20 cellular contexts compared by ENCODE assay signal in genomic region chr2:150630587-150631235, GRCh38.
DNase-seq lines count a peak whose midpoint lies in the region; ATAC-seq, FAIRE-seq and TF ChIP-seq lines count a peak whose summit lies in the region.
"Had no signal": no experiment of that assay in that cellular context is flagged by ENCODE, and none has a peak within 500 bp of the region (broad histone marks: within the 10 kb centered on the region; RNA-seq: fewer than 3 reads in every experiment).

No MANE protein-coding gene starts in this region.

- H3K9me3 ChIP-seq in liver (ENCODE audit: control insufficient read depth in 4 of 4, low read length in 3 of 4) (no peaks in the 10 kb centered on the region), HepG2 (ENCODE audit: low read length) (peaks cover 18% of the 10 kb centered on the region), gastroesophageal sphincter (no peaks in the 10 kb centered on the region)
- H3K9me3 ChIP-seq: sigmoid colon had no signal

- TF ChIP-seq POLR2A in HepG2 (IDR thresholded peaks at IDR 0.05; ENCODE audit: insufficient read depth in 1 of 2, low read depth in 2 of 2, low read length in 2 of 2) (no peak), gastroesophageal sphincter (IDR thresholded peaks at IDR 0.05) (no peak)

- H3K4me1 ChIP-seq in liver (ENCODE audit: control insufficient read depth in 4 of 4, insufficient read depth in 4 of 4, low read length in 3 of 4) = peaks cover 0 to 10% (median 4%) of the 10 kb centered on the region in 4 donors
- H3K4me1 ChIP-seq in HepG2 (ENCODE audit: insufficient read depth, low read length) = no peaks in the 10 kb centered on the region
- no peaks in the 10 kb centered on the region for H3K4me1 ChIP-seq in gastroesophageal sphincter
- H3K4me1 ChIP-seq: sigmoid colon had no signal

- TF ChIP-seq EP300 in HepG2 (IDR thresholded peaks at IDR 0.05; ENCODE audit: low read depth in 2 of 2, low read length in 2 of 2) (no peak), HepG2 (CRISPR knock-in tag; IDR thresholded peaks at IDR 0.05; ENCODE audit: borderline replicate concordance) (no peak), gastroesophageal sphincter (IDR thresholded peaks at IDR 0.05) (no peak)

- in situ Hi-C loops in HepG2 (cut with HindIII; ENCODE audit: extremely low pct_ligation_motif_present, low pct_unique_long_range_greater_than_20kb) = no loop called here

- H3K9ac ChIP-seq in liver (ENCODE audit: low read depth in 1 of 2, low read length in 2 of 2) (no peak overlapping the region), HepG2 (ENCODE audit: insufficient read depth, low read depth, low read length) (no peak overlapping the region)

- H3K27me3 ChIP-seq in liver (ENCODE audit: control insufficient read depth in 4 of 4, insufficient read depth in 4 of 4, low read length in 3 of 4) (no peaks in the 10 kb centered on the region), HepG2 (ENCODE audit: control insufficient read depth in 1 of 2, insufficient read depth in 2 of 2, low read length in 2 of 2) (no peaks in the 10 kb centered on the region), gastroesophageal sphincter (no peaks in the 10 kb centered on the region)
- H3K27me3 ChIP-seq: sigmoid colon had no signal

- no peaks in the 10 kb centered on the region for H4K20me1 ChIP-seq in HepG2 (ENCODE audit: insufficient read depth, low read length)

- H3K27ac ChIP-seq in liver (ENCODE audit: low read depth in 1 of 2, low read length in 2 of 2) = peak overlapping the region; percentile 68 to 84
- H3K27ac ChIP-seq in HepG2 (ENCODE audit: extremely low read length, insufficient read depth, low read length) = no peak overlapping the region
- peak overlapping the region in 1 of 4 donors; percentile 8 for H3K27ac ChIP-seq in gastroesophageal sphincter
- no peak overlapping the region for H3K27ac ChIP-seq in RWPE1
- H3K27ac ChIP-seq: dorsolateral prefrontal cortex had no signal

- H3K36me3 ChIP-seq in liver (ENCODE audit: control insufficient read depth in 4 of 4, insufficient read depth in 3 of 4, low read depth in 1 of 4, low read length in 3 of 4) (no peaks in the 10 kb centered on the region), HepG2 (replicated peaks in 1 of 2; ENCODE audit: control insufficient read depth in 1 of 2, insufficient read depth in 2 of 2, low read length in 2 of 2) (no peaks in the 10 kb centered on the region), gastroesophageal sphincter (no peaks in the 10 kb centered on the region)
- H3K36me3 ChIP-seq: sigmoid colon had no signal

- H3K4me3 Mint-ChIP-seq in glutamatergic neuron (ENCODE audit: unreplicated experiment) = no peak overlapping the region
- H3K4me3 Mint-ChIP-seq: CD8-positive, alpha-beta memory T cell; naive thymus-derived CD4-positive, alpha-beta T cell; stimulated activated naive B cell treated with anti-CD40 and anti-IgM and Interleukin-4, amounts not matched to agents 10 μg/mL and 1 μg/mL and 100 μg/mL, for 72 hours had no signal

- no TSS peak for BruUV-seq in HepG2 (replicated peaks; lab: Mats Ljungman, UMichigan)

- H3K27ac Mint-ChIP-seq in glutamatergic neuron (ENCODE audit: unreplicated experiment) = no peak overlapping the region
- H3K27ac Mint-ChIP-seq: CD8-positive, alpha-beta memory T cell; naive thymus-derived CD4-positive, alpha-beta T cell; stimulated activated naive B cell treated with anti-CD40 and anti-IgM and Interleukin-4, amounts not matched to agents 10 μg/mL and 1 μg/mL and 100 μg/mL, for 72 hours had no signal

- no peaks in the 10 kb centered on the region for H3K79me2 ChIP-seq in HepG2 (ENCODE audit: insufficient read depth, low read length)

- no peak overlapping the region for H3K4me3 ChIP-seq in liver (ENCODE audit: low read depth in 1 of 3, low read length in 3 of 3)
- H3K4me3 ChIP-seq in HepG2 (replicated peaks in 1 of 3; ENCODE audit: insufficient read depth in 1 of 3, low read depth in 2 of 3, low read length in 3 of 3) = no peak overlapping the region
- no peak overlapping the region for H3K4me3 ChIP-seq in epithelial cell of proximal tubule (ENCODE audit: low read depth, low read length)
- no peak overlapping the region for H3K4me3 ChIP-seq in gastroesophageal sphincter
- H3K4me3 ChIP-seq: dorsolateral prefrontal cortex, sigmoid colon had no signal

- CTCF ChIA-PET in HepG2 (lab: Yijun Ruan, JAX; ENCODE audit: low intra/inter-chr PET ratio, low total read pairs) (no interaction called here), RWPE1 (lab: Yijun Ruan, JAX) (interaction anchor here (0.6 kb wide), 2 partner anchors 10 to 418 kb away, joined by 3 to 5 read pairs; no protein-coding TSS in a partner anchor)

- 65% methylated on average over 3 of the region's 3 CpGs for WGBS in liver
- 12% methylated on average over 3 of the region's 3 CpGs for WGBS in HepG2 (ENCODE audit: low lambda C conversion rate)
- 52 to 96% methylated on average over 3 of the region's 3 CpGs for WGBS in gastroesophageal sphincter (ENCODE audit: low coverage in 1 of 2), 2 donors

- TF ChIP-seq CTCF in liver (IDR thresholded peaks at IDR 0.05; ENCODE audit: low read depth, low read length, missing input control) (no peak), HepG2 (CRISPR knock-in tag; IDR thresholded peaks at IDR 0.05) (no peak), epithelial cell of proximal tubule (conservative IDR thresholded peaks at IDR 0.05; ENCODE audit: low read depth, low read length) (no peak), gastroesophageal sphincter (IDR thresholded peaks at IDR 0.05) (no peak), glutamatergic neuron (IDR thresholded peaks at IDR 0.05; ENCODE audit: partially characterized antibody, unreplicated experiment) (no peak), RWPE1 (conservative IDR thresholded peaks at IDR 0.05; ENCODE audit: low read depth) (no peak)

- POLR2A ChIA-PET in HepG2 (lab: Yijun Ruan, JAX) (no interaction called here), RWPE1 (lab: Yijun Ruan, JAX; ENCODE audit: low non-redundant PET) (interaction anchor here (0.7 kb wide), 1 partner anchor 212 kb away, joined by 3 read pairs; no protein-coding TSS in a partner anchor)

- no peak for FAIRE-seq in HepG2 (lab: Jason Lieb, UNC)
- FAIRE-seq: A204.1, GM19239, urothelium cell line had no signal

- H3K36me3 Mint-ChIP-seq in glutamatergic neuron (ENCODE audit: unreplicated experiment) = no peaks in the 10 kb centered on the region
- H3K36me3 Mint-ChIP-seq: CD8-positive, alpha-beta memory T cell; naive thymus-derived CD4-positive, alpha-beta T cell; stimulated activated naive B cell treated with anti-CD40 and anti-IgM and Interleukin-4, amounts not matched to agents 10 μg/mL and 1 μg/mL and 100 μg/mL, for 72 hours had no signal

- intact Hi-C loops in HepG2 (cut with micrococcal nuclease; ENCODE audit: unreplicated experiment) = no loop called here

- no peak overlapping the region for H2AFZ ChIP-seq in HepG2 (ENCODE audit: low read length)

- H3K9me3 Mint-ChIP-seq in glutamatergic neuron (ENCODE audit: unreplicated experiment) = no peaks in the 10 kb centered on the region
- H3K9me3 Mint-ChIP-seq: stimulated activated naive B cell treated with anti-CD40 and anti-IgM and Interleukin-4, amounts not matched to agents 10 μg/mL and 1 μg/mL and 100 μg/mL, for 72 hours had no signal

- H3K4me1 Mint-ChIP-seq in glutamatergic neuron (ENCODE audit: low read depth, unreplicated experiment) = peaks cover 4% of the 10 kb centered on the region
- H3K4me1 Mint-ChIP-seq: CD8-positive, alpha-beta memory T cell; naive thymus-derived CD4-positive, alpha-beta T cell; stimulated activated naive B cell treated with anti-CD40 and anti-IgM and Interleukin-4, amounts not matched to agents 10 μg/mL and 1 μg/mL and 100 μg/mL, for 72 hours had no signal

- no peak overlapping the region for H3K4me2 ChIP-seq in HepG2 (ENCODE audit: low read depth, low read length)

- ATAC-seq in HepG2 (no peak), gastroesophageal sphincter (no peak)
- ATAC-seq: naive thymus-derived CD4-positive, alpha-beta T cell; stimulated activated naive B cell treated with anti-CD40 and anti-IgM and Interleukin-4, amounts not matched to agents 10 μg/mL and 1 μg/mL and 100 μg/mL, for 72 hours had no signal

- no peak for DNase-seq in HepG2 (ENCODE audit: low spot score)
- DNase-seq in epithelial cell of proximal tubule (ENCODE audit: low read depth) = peak; percentile 93
- peak; percentile 74 for DNase-seq in medulla oblongata (ENCODE audit: extremely low spot score)
- DNase-seq in NCI-H510A (lab: John Stamatoyannopoulos, UW) = no peak
- DNase-seq in glutamatergic neuron = no peak
- no peak for DNase-seq in RWPE1 (ENCODE audit: low spot score)
- DNase-seq: activated CD4-positive, alpha-beta T cell treated with anti-CD3 and anti-CD28 coated beads, Interleukin-2, amount 50 U/mL, for 4 hours; CD8-positive, alpha-beta memory T cell; MM.1S; naive thymus-derived CD4-positive, alpha-beta T cell; NCI-H2081; SIG-M5; sigmoid colon; stimulated activated naive B cell treated with anti-CD40 and anti-IgM and Interleukin-4, amounts not matched to agents 10 μg/mL and 1 μg/mL and 100 μg/mL, for 72 hours had no signal

- TF ChIP-seq RAD21 in liver (IDR thresholded peaks at IDR 0.05) = peak; percentile 56 to 64
- no peak for TF ChIP-seq RAD21 in HepG2 (CRISPR knock-in tag; IDR thresholded peaks at IDR 0.05)

- no peaks in the 10 kb centered on the region for H3K27me3 Mint-ChIP-seq in glutamatergic neuron (ENCODE audit: unreplicated experiment)
- H3K27me3 Mint-ChIP-seq: CD8-positive, alpha-beta memory T cell; stimulated activated naive B cell treated with anti-CD40 and anti-IgM and Interleukin-4, amounts not matched to agents 10 μg/mL and 1 μg/mL and 100 μg/mL, for 72 hours had no signal

TF ChIP-seq in liver, 16 proteins besides CTCF, POLR2A, EP300 and RAD21 (continues in another document):
- TF ChIP-seq SP1 (IDR thresholded peaks at IDR 0.05) = peak; percentile 94

TF ChIP-seq in HepG2, 621 proteins besides CTCF, POLR2A, EP300 and RAD21 (continues in another document):
- TF ChIP-seq, protein P1, sequence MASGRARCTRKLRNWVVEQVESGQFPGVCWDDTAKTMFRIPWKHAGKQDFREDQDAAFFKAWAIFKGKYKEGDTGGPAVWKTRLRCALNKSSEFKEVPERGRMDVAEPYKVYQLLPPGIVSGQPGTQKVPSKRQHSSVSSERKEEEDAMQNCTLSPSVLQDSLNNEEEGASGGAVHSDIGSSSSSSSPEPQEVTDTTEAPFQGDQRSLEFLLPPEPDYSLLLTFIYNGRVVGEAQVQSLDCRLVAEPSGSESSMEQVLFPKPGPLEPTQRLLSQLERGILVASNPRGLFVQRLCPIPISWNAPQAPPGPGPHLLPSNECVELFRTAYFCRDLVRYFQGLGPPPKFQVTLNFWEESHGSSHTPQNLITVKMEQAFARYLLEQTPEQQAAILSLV (CRISPR knock-in tag; IDR thresholded peaks at IDR 0.05; ENCODE audit: borderline replicate concordance) = no peak

Comparison
In these comparisons a context has a peak if more than half of its experiments do, and no peak if none do; other contexts are left out.
1. H3K27ac ChIP-seq: peak in liver (2 of 2); none in HepG2 (single experiment) and RWPE1 (single experiment).
2. DNase-seq: peak in epithelial cell of proximal tubule (single experiment) and medulla oblongata (single experiment); none in HepG2 (single experiment), NCI-H510A (single experiment), glutamatergic neuron (single experiment) and RWPE1 (single experiment).